20 cellular contexts compared by ENCODE assay signal in genomic region chr3:57832925-57833324, GRCh38.
"Had no signal": no experiment of that assay in that cellular context is flagged by ENCODE, and none has a peak within 500 bp of the region (broad histone marks: within the 10 kb centered on the region; RNA-seq: fewer than 3 reads in every experiment).

No MANE protein-coding gene starts in this region.

- H2AFZ ChIP-seq: parathyroid adenoma had no signal

- H3K4me1 ChIP-seq: parathyroid adenoma, spleen had no signal

- H3K4me3 Mint-ChIP-seq: dendritic cell treated with granulocyte-macrophage colony-stimulating factor and Interleukin-4, amounts not matched to agents 40 ng/mL and 50 ng/mL, for 4 days; effector memory CD8-positive, alpha-beta T cell; naive thymus-derived CD4-positive, alpha-beta T cell; nephron progenitor cell; stimulated activated memory B cell treated with anti-CD40 and anti-IgM and Interleukin-4, amounts not matched to agents 10 μg/mL and 1 μg/mL and 100 μg/mL, for 72 hours; stimulated activated naive CD8-positive, alpha-beta T cell treated with anti-CD3 and anti-CD28 coated beads, Interleukin-15, Interleukin-2, amounts not matched to agents 100 ng/mL and 50 ng/mL, for 24 hours had no signal

- H3K4me1 Mint-ChIP-seq: nephron progenitor cell; stimulated activated memory B cell treated with anti-CD40 and anti-IgM and Interleukin-4, amounts not matched to agents 10 μg/mL and 1 μg/mL and 100 μg/mL, for 72 hours had no signal

- H3K27me3 Mint-ChIP-seq: dendritic cell treated with granulocyte-macrophage colony-stimulating factor and Interleukin-4, amounts not matched to agents 40 ng/mL and 50 ng/mL, for 4 days; effector memory CD8-positive, alpha-beta T cell; naive thymus-derived CD4-positive, alpha-beta T cell; stimulated activated memory B cell treated with anti-CD40 and anti-IgM and Interleukin-4, amounts not matched to agents 10 μg/mL and 1 μg/mL and 100 μg/mL, for 72 hours; stimulated activated naive CD8-positive, alpha-beta T cell treated with anti-CD3 and anti-CD28 coated beads, Interleukin-15, Interleukin-2, amounts not matched to agents 100 ng/mL and 50 ng/mL, for 24 hours had no signal

- H3K9me3 Mint-ChIP-seq: dendritic cell treated with granulocyte-macrophage colony-stimulating factor and Interleukin-4, amounts not matched to agents 40 ng/mL and 50 ng/mL, for 4 days; effector memory CD8-positive, alpha-beta T cell; naive thymus-derived CD4-positive, alpha-beta T cell; nephron progenitor cell; stimulated activated memory B cell treated with anti-CD40 and anti-IgM and Interleukin-4, amounts not matched to agents 10 μg/mL and 1 μg/mL and 100 μg/mL, for 72 hours; stimulated activated naive CD8-positive, alpha-beta T cell treated with anti-CD3 and anti-CD28 coated beads, Interleukin-15, Interleukin-2, amounts not matched to agents 100 ng/mL and 50 ng/mL, for 24 hours had no signal

- H3K9me3 ChIP-seq: esophagus squamous epithelium, gastroesophageal sphincter, psoas muscle, spleen, tibial artery had no signal

- DNase-seq: effector memory CD8-positive, alpha-beta T cell; esophagus squamous epithelium; foreskin fibroblast; glutamatergic neuron; naive thymus-derived CD4-positive, alpha-beta T cell; nephron progenitor cell; psoas muscle; retina; spleen; stimulated activated CD4-positive, alpha-beta T cell treated with anti-CD3 and anti-CD28 coated beads, Interleukin-15, amount 100 ng/mL, for 24 hours; stimulated activated CD4-positive, alpha-beta T cell treated with anti-CD3 and anti-CD28 coated beads, Interleukin-1b, Interleukin-23, amount 100 ng/mL, for 48 hours; stimulated activated CD4-positive, alpha-beta T cell treated with anti-CD3 and anti-CD28 coated beads, Interleukin-4, amount 100 ng/mL, for 24 hours; tibial artery had no signal

- H3K27me3 ChIP-seq: esophagus squamous epithelium, gastroesophageal sphincter, spleen, tibial artery had no signal

- ATAC-seq: effector memory CD8-positive, alpha-beta T cell; gastroesophageal sphincter; naive thymus-derived CD4-positive, alpha-beta T cell; psoas muscle; sciatic nerve; stimulated activated memory B cell treated with anti-CD40 and anti-IgM and Interleukin-4, amounts not matched to agents 10 μg/mL and 1 μg/mL and 100 μg/mL, for 72 hours had no signal

- FAIRE-seq: colon had no signal

- H3K9ac ChIP-seq: parathyroid adenoma had no signal

- H3K4me3 ChIP-seq: esophagus squamous epithelium, gastroesophageal sphincter, psoas muscle, spleen, tibial artery had no signal

- H3K27ac ChIP-seq: esophagus squamous epithelium, gastroesophageal sphincter, parathyroid adenoma, psoas muscle, spleen, tibial artery had no signal

- H3K27ac Mint-ChIP-seq: dendritic cell treated with granulocyte-macrophage colony-stimulating factor and Interleukin-4, amounts not matched to agents 40 ng/mL and 50 ng/mL, for 4 days; effector memory CD8-positive, alpha-beta T cell; naive thymus-derived CD4-positive, alpha-beta T cell; nephron progenitor cell; stimulated activated memory B cell treated with anti-CD40 and anti-IgM and Interleukin-4, amounts not matched to agents 10 μg/mL and 1 μg/mL and 100 μg/mL, for 72 hours; stimulated activated naive CD8-positive, alpha-beta T cell treated with anti-CD3 and anti-CD28 coated beads, Interleukin-15, Interleukin-2, amounts not matched to agents 100 ng/mL and 50 ng/mL, for 24 hours had no signal
